10 cellular contexts compared by ENCODE assay signal in genomic region chr2:197306691-197307030, GRCh38. TPM values are rescaled to one million over a fixed set of nuclear protein-coding genes. Genes with fewer than 3 reads are reported as not detected.
DNase-seq lines count a peak whose midpoint lies in the region; ATAC-seq and TF ChIP-seq lines count a peak whose summit lies in the region.
"Had no signal": no experiment of that assay in that cellular context is flagged by ENCODE, and none has a peak within 500 bp of the region (broad histone marks: within the 10 kb centered on the region; RNA-seq: fewer than 3 reads in every experiment).

No MANE protein-coding gene starts in this region.

- H3K4me1 ChIP-seq in Karpas-422 (ENCODE audit: low read length) (peaks cover 77% of the 10 kb centered on the region), adrenal gland (replicated peaks in 1 of 2) (peaks cover 9 to 59% of the 10 kb centered on the region in 2 donors)

- WGBS in adrenal gland, 4 donors, result 34 to 67% (median 37%) methylated on average over 3 of the region's 3 CpGs

- TF ChIP-seq CTCF in adrenal gland (IDR thresholded peaks at IDR 0.05) (no peak), progenitor cell of endocrine pancreas (IDR thresholded peaks at IDR 0.05; ENCODE audit: unreplicated experiment) (no peak)

- H3K4me1 Mint-ChIP-seq in memory B cell (peaks cover 53% of the 10 kb centered on the region), progenitor cell of endocrine pancreas (ENCODE audit: low read depth) (peaks cover 7% of the 10 kb centered on the region)

- peaks cover 5% of the 10 kb centered on the region; the same call in 1 of the 2 replicates for H4K20me1 ChIP-seq in Karpas-422 (ENCODE audit: insufficient read depth, low read depth, low read length)

- H3K27ac Mint-ChIP-seq in memory B cell, result peak overlapping the region; percentile 96
- H3K27ac Mint-ChIP-seq in progenitor cell of endocrine pancreas, result no peak overlapping the region

- H3K4me3 Mint-ChIP-seq in memory B cell, result peak overlapping the region; percentile 96
- no peak overlapping the region for H3K4me3 Mint-ChIP-seq in progenitor cell of endocrine pancreas (ENCODE audit: low read depth)

- H3K9me2 ChIP-seq in Karpas-422 (replicated peaks; ENCODE audit: insufficient read depth, low read length), result no peaks in the 10 kb centered on the region

- peaks cover 91% of the 10 kb centered on the region for H3K79me2 ChIP-seq in Karpas-422 (ENCODE audit: low read length)

- H3K4me3 ChIP-seq in Karpas-422 (ENCODE audit: low read length), result peak overlapping the region; percentile 86
- H3K4me3 ChIP-seq in adrenal gland, result no peak overlapping the region
- H3K4me3 ChIP-seq: K562, smooth muscle cell had no signal

- intact Hi-C loops in adrenal gland (cut with DNase I), result no loop called here
- intact Hi-C loops in sciatic nerve (cut with DNase I), result no loop called here

- no peak overlapping the region for H2AFZ ChIP-seq in Karpas-422 (ENCODE audit: low read length)

- peak overlapping the region; percentile 92 for H3K27ac ChIP-seq in Karpas-422 (ENCODE audit: low read length)
- peak overlapping the region in 3 of 5 donors; percentile 37 to 70 (median 64) for H3K27ac ChIP-seq in adrenal gland

- H3K4me2 ChIP-seq in Karpas-422 (ENCODE audit: low read depth, low read length, poor library complexity, severe bottlenecking), result peak overlapping the region; percentile 73
- H3K4me2 ChIP-seq: smooth muscle cell had no signal

- DNase-seq in AML-193 (lab: John Stamatoyannopoulos, UW) (peak; percentile 41 to 52), Karpas-422 (peak; percentile 59), adrenal gland (peak; percentile 65 to 86 (median 81)), memory B cell (ENCODE audit: low spot score in 2 of 2) (no peak), sciatic nerve (ENCODE audit: low spot score) (no peak), progenitor cell of endocrine pancreas (ENCODE audit: low spot score, unreplicated experiment) (no peak)

- no peaks in the 10 kb centered on the region for H3K27me3 ChIP-seq in Karpas-422 (ENCODE audit: low read length)
- no peaks in the 10 kb centered on the region for H3K27me3 ChIP-seq in adrenal gland

- H3K9me3 ChIP-seq in Karpas-422 (ENCODE audit: low read length) (no peaks in the 10 kb centered on the region), adrenal gland (replicated peaks in 1 of 3) (no peaks in the 10 kb centered on the region)

- H3K36me3 Mint-ChIP-seq in memory B cell, result peaks cover 12% of the 10 kb centered on the region
- no peaks in the 10 kb centered on the region for H3K36me3 Mint-ChIP-seq in progenitor cell of endocrine pancreas (ENCODE audit: insufficient read depth)

- H3K36me3 ChIP-seq in Karpas-422 (ENCODE audit: insufficient read depth, low read length) (peaks cover 19% of the 10 kb centered on the region), adrenal gland (replicated peaks in 1 of 2) (no peaks in the 10 kb centered on the region)

- TF ChIP-seq POLR2A in adrenal gland (IDR thresholded peaks at IDR 0.05), result no peak

- H3K9me3 Mint-ChIP-seq in memory B cell, result no peaks in the 10 kb centered on the region
- no peaks in the 10 kb centered on the region for H3K9me3 Mint-ChIP-seq in progenitor cell of endocrine pancreas (ENCODE audit: low read depth)

- peak overlapping the region; percentile 84 for H3K9ac ChIP-seq in Karpas-422 (ENCODE audit: low read length)

- ATAC-seq in memory B cell (ENCODE audit: low read depth), result no peak
- no peak for ATAC-seq in sciatic nerve
- ATAC-seq in HG03439 (IDR thresholded peaks at IDR 0.05; ENCODE audit: unreplicated experiment), result no peak
- no peak for ATAC-seq in GM18498 (IDR thresholded peaks at IDR 0.05; ENCODE audit: unreplicated experiment)
- ATAC-seq: K562 had no signal

- H3K27me3 Mint-ChIP-seq in memory B cell (no peaks in the 10 kb centered on the region), progenitor cell of endocrine pancreas (peaks cover 16% of the 10 kb centered on the region)

RNA-seq across cellular contexts. Expression of gene ANKRD44, which starts 3.9 kb away (rescaled TPM):
- 120 and 153 TPM in 2 replicates for total RNA-seq in Karpas-422 (2014; rRNA removed; shearing (Covaris generic); ENCODE audit: low replicate concordance)
- total RNA-seq in adrenal gland, result 10 to 100 TPM; 12.9 to 40.2 (median 28.3) TPM
- polyA plus RNA-seq in adrenal gland, result 10 to 100 TPM in 1 of 3 donors, 1 to 10 TPM in 2; 3.8 to 19.1 (median 5.0) TPM
- total RNA-seq in sciatic nerve, result 77.8 TPM
- 4.0 and 6.0 TPM in 2 replicates for total RNA-seq in progenitor cell of endocrine pancreas

Comparison
In these comparisons a context has a peak if more than half of its experiments do, and no peak if none do; other contexts are left out.
1. DNase-seq: peak in AML-193 (2 of 2), Karpas-422 (single experiment) and adrenal gland (7 of 7); none in memory B cell (0 of 2), sciatic nerve (single experiment) and progenitor cell of endocrine pancreas (single experiment).